In the genomic region with DNA sequence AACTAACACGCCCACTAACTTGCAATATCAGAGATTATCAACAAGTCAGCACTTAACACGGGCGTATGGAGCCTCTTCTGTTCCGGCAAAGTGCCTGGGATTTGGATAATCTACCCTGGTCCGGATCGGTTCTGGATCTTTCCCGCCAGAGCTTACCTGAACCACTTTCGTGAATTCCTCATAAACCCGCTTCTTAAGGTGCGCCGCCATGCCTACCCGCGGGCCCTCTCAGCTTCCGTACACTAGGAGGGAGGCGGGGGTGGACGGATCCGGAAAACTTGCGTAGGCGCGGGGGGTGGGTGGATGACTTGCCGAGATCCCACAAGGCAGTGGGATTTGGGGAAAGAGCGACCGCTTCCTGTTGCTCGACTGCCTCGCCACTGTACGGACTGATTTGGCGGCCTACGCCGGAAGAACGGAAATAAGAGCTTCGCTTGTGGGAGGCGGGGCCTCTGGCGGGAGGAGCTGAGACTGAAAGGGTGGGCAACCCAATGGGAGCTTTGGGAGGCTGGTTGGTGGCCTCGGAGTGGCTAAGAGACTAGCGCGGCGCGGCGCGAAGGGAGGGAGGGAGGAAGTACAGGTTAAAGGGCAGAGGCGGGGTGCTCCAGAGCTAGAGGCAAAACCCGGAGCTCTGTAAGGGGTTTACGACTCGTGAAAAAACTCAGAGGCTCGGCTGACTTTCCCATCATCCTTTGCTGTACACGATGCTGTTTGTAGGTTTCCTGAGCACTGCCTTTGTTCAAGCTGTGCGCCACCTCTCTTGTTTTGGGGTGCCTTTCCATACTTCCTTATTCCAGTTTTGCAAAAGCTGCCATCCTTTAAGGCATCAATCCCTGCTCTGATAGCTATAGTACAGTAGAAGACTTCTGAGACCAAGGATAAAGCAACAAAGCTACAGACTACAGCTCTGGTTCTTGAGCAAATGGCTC, we compare ENCODE assay signal across 1 cellular context.
TF ChIP-seq lines count a peak whose summit lies in the region.

A gene with protein sequence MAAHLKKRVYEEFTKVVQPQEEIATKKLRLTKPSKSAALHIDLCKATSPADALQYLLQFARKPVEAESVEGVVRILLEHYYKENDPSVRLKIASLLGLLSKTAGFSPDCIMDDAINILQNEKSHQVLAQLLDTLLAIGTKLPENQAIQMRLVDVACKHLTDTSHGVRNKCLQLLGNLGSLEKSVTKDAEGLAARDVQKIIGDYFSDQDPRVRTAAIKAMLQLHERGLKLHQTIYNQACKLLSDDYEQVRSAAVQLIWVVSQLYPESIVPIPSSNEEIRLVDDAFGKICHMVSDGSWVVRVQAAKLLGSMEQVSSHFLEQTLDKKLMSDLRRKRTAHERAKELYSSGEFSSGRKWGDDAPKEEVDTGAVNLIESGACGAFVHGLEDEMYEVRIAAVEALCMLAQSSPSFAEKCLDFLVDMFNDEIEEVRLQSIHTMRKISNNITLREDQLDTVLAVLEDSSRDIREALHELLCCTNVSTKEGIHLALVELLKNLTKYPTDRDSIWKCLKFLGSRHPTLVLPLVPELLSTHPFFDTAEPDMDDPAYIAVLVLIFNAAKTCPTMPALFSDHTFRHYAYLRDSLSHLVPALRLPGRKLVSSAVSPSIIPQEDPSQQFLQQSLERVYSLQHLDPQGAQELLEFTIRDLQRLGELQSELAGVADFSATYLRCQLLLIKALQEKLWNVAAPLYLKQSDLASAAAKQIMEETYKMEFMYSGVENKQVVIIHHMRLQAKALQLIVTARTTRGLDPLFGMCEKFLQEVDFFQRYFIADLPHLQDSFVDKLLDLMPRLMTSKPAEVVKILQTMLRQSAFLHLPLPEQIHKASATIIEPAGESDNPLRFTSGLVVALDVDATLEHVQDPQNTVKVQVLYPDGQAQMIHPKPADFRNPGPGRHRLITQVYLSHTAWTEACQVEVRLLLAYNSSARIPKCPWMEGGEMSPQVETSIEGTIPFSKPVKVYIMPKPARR (minus strand): TSS at position 235 of the 929 bp plus-strand sequence. CDS start 25 bp downstream, at position 210.

TF ChIP-seq in HepG2, 621 proteins besides CTCF, POLR2A, EP300 and RAD21 (continued from another document and continues in another):
- TF ChIP-seq, protein P1, sequence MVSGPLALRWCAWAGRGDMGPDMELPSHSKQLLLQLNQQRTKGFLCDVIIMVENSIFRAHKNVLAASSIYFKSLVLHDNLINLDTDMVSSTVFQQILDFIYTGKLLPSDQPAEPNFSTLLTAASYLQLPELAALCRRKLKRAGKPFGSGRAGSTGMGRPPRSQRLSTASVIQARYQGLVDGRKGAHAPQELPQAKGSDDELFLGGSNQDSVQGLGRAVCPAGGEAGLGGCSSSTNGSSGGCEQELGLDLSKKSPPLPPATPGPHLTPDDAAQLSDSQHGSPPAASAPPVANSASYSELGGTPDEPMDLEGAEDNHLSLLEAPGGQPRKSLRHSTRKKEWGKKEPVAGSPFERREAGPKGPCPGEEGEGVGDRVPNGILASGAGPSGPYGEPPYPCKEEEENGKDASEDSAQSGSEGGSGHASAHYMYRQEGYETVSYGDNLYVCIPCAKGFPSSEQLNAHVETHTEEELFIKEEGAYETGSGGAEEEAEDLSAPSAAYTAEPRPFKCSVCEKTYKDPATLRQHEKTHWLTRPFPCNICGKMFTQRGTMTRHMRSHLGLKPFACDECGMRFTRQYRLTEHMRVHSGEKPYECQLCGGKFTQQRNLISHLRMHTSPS (CRISPR knock-in tag; IDR thresholded peaks at IDR 0.05; ENCODE audit: low read depth): no peak
- TF ChIP-seq SP5 (CRISPR knock-in tag; IDR thresholded peaks at IDR 0.05; ENCODE audit: borderline replicate concordance, low read depth) (peak; percentile 23; the same call in 1 of the 2 replicates), MTA3 (CRISPR knock-in tag; IDR thresholded peaks at IDR 0.05) (no peak), WIZ (CRISPR knock-in tag; IDR thresholded peaks at IDR 0.05) (no peak), ZNF282 (IDR thresholded peaks at IDR 0.05; ENCODE audit: partially characterized antibody) (no peak), ZNF577 (CRISPR knock-in tag; IDR thresholded peaks at IDR 0.05; ENCODE audit: borderline replicate concordance, low read depth) (no peak), ZNF292 (CRISPR knock-in tag; IDR thresholded peaks at IDR 0.05; ENCODE audit: borderline replicate concordance, low read depth) (peak; percentile 57; the same call in 1 of the 2 replicates), ZNF567 (CRISPR knock-in tag; IDR thresholded peaks at IDR 0.05; ENCODE audit: borderline replicate concordance) (0 out of 2 replicates have a peak, but pooled peaks have one; percentile 17), BORCS8-MEF2B (CRISPR knock-in tag; IDR thresholded peaks at IDR 0.05) (no peak), ZNF414 (CRISPR knock-in tag; IDR thresholded peaks at IDR 0.05) (peak; percentile 36; the same call in 1 of the 2 replicates), JARID2 (CRISPR knock-in tag; IDR thresholded peaks at IDR 0.05; ENCODE audit: insufficient replicate concordance) (no peak), CBX1 (IDR thresholded peaks at IDR 0.05; ENCODE audit: low read depth) (no peak), SOX6 (IDR thresholded peaks at IDR 0.05) (no peak), SOX6 (CRISPR knock-in tag; IDR thresholded peaks at IDR 0.05) (peak; percentile 68; the same call in 1 of the 2 replicates), ZSCAN20 (CRISPR knock-in tag; IDR thresholded peaks at IDR 0.05; ENCODE audit: borderline replicate concordance) (no peak), GZF1 (CRISPR knock-in tag; IDR thresholded peaks at IDR 0.05) (no peak), TARDBP (CRISPR knock-in tag; IDR thresholded peaks at IDR 0.05) (peak; percentile 69; the same call in 1 of the 2 replicates), FOXK1 (CRISPR knock-in tag; IDR thresholded peaks at IDR 0.05; ENCODE audit: borderline replicate concordance, low read depth) (peak; percentile 92; the same call in 1 of the 2 replicates), MAFG (CRISPR knock-in tag; IDR thresholded peaks at IDR 0.05) (no peak), ZNF367 (CRISPR knock-in tag; IDR thresholded peaks at IDR 0.05; ENCODE audit: borderline replicate concordance) (no peak), CEBPZ (IDR thresholded peaks at IDR 0.05; ENCODE audit: low read length) (no peak), KDM6A (CRISPR knock-in tag; IDR thresholded peaks at IDR 0.05; ENCODE audit: low read depth) (no peak), KMT2B (CRISPR knock-in tag; IDR thresholded peaks at IDR 0.05) (peak; percentile 91; the same call in 1 of the 2 replicates), GABPA (IDR thresholded peaks at IDR 0.05; ENCODE audit: low read depth, low read length) (peak; percentile 89), GABPA (CRISPR knock-in tag; IDR thresholded peaks at IDR 0.05; ENCODE audit: low read depth) (peak; percentile 97), TBX2 (CRISPR knock-in tag; IDR thresholded peaks at IDR 0.05; ENCODE audit: borderline replicate concordance) (peak; percentile 85), ZNF674 (CRISPR knock-in tag; IDR thresholded peaks at IDR 0.05; ENCODE audit: low read depth) (no peak), ZNF605 (CRISPR knock-in tag; IDR thresholded peaks at IDR 0.05) (peak; percentile 72), ARNTL (CRISPR knock-in tag; IDR thresholded peaks at IDR 0.05) (0 out of 2 replicates have a peak, but pooled peaks have one; percentile 39), ARNT2 (CRISPR knock-in tag; IDR thresholded peaks at IDR 0.05; ENCODE audit: low read depth) (0 out of 2 replicates have a peak, but pooled peaks have one; percentile 53), ZSCAN12 (CRISPR knock-in tag; IDR thresholded peaks at IDR 0.05) (no peak), IRF1 (CRISPR knock-in tag; IDR thresholded peaks at IDR 0.05; ENCODE audit: low read depth) (no peak), NR2C2 (CRISPR knock-in tag; IDR thresholded peaks at IDR 0.05; ENCODE audit: borderline replicate concordance) (peak; percentile 98), NFIC (IDR thresholded peaks at IDR 0.05; ENCODE audit: low read length) (no peak), NCOR1 (IDR thresholded peaks at IDR 0.05; ENCODE audit: borderline replicate concordance, low read length) (peak; percentile 23; the same call in 1 of the 2 replicates), ZNF513 (CRISPR knock-in tag; conservative IDR thresholded peaks at IDR 0.05) (no peak), CBX2 (IDR thresholded peaks at IDR 0.05; ENCODE audit: low read depth, low read length) (no peak), CBX2 (CRISPR knock-in tag; IDR thresholded peaks at IDR 0.05; ENCODE audit: low read depth) (no peak), KAT8 (CRISPR knock-in tag; IDR thresholded peaks at IDR 0.05) (peak; percentile 98), TBL1XR1 (IDR thresholded peaks at IDR 0.05; ENCODE audit: borderline replicate concordance, low read length, partially characterized antibody) (no peak)
- TF ChIP-seq, protein P2, sequence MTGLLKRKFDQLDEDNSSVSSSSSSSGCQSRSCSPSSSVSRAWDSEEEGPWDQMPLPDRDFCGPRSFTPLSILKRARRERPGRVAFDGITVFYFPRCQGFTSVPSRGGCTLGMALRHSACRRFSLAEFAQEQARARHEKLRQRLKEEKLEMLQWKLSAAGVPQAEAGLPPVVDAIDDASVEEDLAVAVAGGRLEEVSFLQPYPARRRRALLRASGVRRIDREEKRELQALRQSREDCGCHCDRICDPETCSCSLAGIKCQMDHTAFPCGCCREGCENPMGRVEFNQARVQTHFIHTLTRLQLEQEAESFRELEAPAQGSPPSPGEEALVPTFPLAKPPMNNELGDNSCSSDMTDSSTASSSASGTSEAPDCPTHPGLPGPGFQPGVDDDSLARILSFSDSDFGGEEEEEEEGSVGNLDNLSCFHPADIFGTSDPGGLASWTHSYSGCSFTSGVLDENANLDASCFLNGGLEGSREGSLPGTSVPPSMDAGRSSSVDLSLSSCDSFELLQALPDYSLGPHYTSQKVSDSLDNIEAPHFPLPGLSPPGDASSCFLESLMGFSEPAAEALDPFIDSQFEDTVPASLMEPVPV (CRISPR knock-in tag; IDR thresholded peaks at IDR 0.05): no peak
- TF ChIP-seq, protein P3, sequence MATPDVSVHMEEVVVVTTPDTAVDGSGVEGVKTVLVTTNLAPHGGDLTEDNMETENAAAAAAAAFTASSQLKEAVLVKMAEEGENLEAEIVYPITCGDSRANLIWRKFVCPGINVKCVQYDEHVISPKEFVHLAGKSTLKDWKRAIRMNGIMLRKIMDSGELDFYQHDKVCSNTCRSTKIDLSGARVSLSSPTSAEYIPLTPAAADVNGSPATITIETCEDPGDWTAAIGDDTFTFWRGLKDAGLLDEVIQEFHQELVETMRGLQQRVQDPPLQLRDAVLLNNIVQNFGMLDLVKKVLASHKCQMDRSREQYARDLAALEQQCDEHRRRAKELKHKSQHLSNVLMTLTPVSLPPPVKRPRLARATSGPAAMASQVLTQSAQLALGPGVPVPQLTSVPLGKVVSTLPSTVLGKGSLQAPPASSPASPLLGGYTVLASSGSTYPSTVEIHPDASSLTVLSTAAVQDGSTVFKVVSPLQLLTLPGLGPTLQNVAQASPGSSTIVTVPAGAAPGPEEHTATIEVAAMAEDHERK (CRISPR knock-in tag; IDR thresholded peaks at IDR 0.05; ENCODE audit: low read depth): peak; percentile 70
- TF ChIP-seq, protein P4, sequence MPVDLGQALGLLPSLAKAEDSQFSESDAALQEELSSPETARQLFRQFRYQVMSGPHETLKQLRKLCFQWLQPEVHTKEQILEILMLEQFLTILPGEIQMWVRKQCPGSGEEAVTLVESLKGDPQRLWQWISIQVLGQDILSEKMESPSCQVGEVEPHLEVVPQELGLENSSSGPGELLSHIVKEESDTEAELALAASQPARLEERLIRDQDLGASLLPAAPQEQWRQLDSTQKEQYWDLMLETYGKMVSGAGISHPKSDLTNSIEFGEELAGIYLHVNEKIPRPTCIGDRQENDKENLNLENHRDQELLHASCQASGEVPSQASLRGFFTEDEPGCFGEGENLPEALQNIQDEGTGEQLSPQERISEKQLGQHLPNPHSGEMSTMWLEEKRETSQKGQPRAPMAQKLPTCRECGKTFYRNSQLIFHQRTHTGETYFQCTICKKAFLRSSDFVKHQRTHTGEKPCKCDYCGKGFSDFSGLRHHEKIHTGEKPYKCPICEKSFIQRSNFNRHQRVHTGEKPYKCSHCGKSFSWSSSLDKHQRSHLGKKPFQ (CRISPR knock-in tag; IDR thresholded peaks at IDR 0.05; ENCODE audit: insufficient replicate concordance): no peak
